In genomic region chr14:96575233-96575632, GRCh38 we compare ENCODE assay signal across 2 cellular contexts.
TF ChIP-seq lines count a peak whose summit lies in the region.

No MANE protein-coding gene starts in this region.

TF ChIP-seq in SK-N-SH treated with all-trans-retinoic acid at 6 μM for 48 hours, 23 proteins besides CTCF, POLR2A, EP300 and RAD21 (continued from another document):
- TF ChIP-seq TSHZ2 (CRISPR knock-in tag; IDR thresholded peaks at IDR 0.05) (no peak), CSDC2 (CRISPR knock-in tag; IDR thresholded peaks at IDR 0.05) (no peak), ZC3H10 (CRISPR knock-in tag; IDR thresholded peaks at IDR 0.05) (no peak), BACH2 (CRISPR knock-in tag; IDR thresholded peaks at IDR 0.05; ENCODE audit: borderline replicate concordance) (no peak), ISL1 (CRISPR knock-in tag; IDR thresholded peaks at IDR 0.05) (no peak), ZNF70 (CRISPR knock-in tag; IDR thresholded peaks at IDR 0.05) (no peak), PATZ1 (CRISPR knock-in tag; IDR thresholded peaks at IDR 0.05; ENCODE audit: borderline replicate concordance) (no peak), TCF4 (CRISPR knock-in tag; IDR thresholded peaks at IDR 0.05; ENCODE audit: borderline replicate concordance) (no peak), TOX (CRISPR knock-in tag; IDR thresholded peaks at IDR 0.05; ENCODE audit: borderline replicate concordance) (no peak), ZNF565 (CRISPR knock-in tag; conservative IDR thresholded peaks at IDR 0.05; ENCODE audit: low read depth) (no peak), ZNF8 (CRISPR knock-in tag; IDR thresholded peaks at IDR 0.05) (no peak), ESRRG (CRISPR knock-in tag; IDR thresholded peaks at IDR 0.05) (no peak)

TF ChIP-seq in SK-N-SH, 30 proteins besides CTCF, POLR2A, EP300 and RAD21 (continued from another document):
- no peak for TF ChIP-seq REST (IDR thresholded peaks at IDR 0.05; ENCODE audit: low read depth, low read length)
- no peak for TF ChIP-seq GATA2 (CRISPR knock-in tag; IDR thresholded peaks at IDR 0.05)
- TF ChIP-seq RCOR1 (IDR thresholded peaks at IDR 0.05; ENCODE audit: low read length): no peak
